21 cellular contexts compared by ENCODE assay signal in genomic region chr5:126927424-126927823, GRCh38.
"Had no signal": no experiment of that assay in that cellular context is flagged by ENCODE, and none has a peak within 500 bp of the region (broad histone marks: within the 10 kb centered on the region; RNA-seq: fewer than 3 reads in every experiment).

No MANE protein-coding gene starts in this region.

- ATAC-seq: activated CD4-positive, CD25-positive, alpha-beta regulatory T cell treated with anti-CD3 and anti-CD28 coated beads, Interleukin-2, amount 50 U/mL, for 24 hours; activated CD8-positive, alpha-beta memory T cell treated with anti-CD3 and anti-CD28 coated beads, Interleukin-2, amount 10 ng/mL, durations not matched to agents 7 days and 5 days had no signal

- H3K4me1 Mint-ChIP-seq: activated naive CD4-positive, alpha-beta T cell treated with anti-CD3 and anti-CD28 coated beads, Interleukin-2, amount 50 U/mL, for 24 hours had no signal

- H3K4me3 ChIP-seq: PC-9 had no signal

- H3K27ac Mint-ChIP-seq: activated CD8-positive, alpha-beta memory T cell treated with anti-CD3 and anti-CD28 coated beads, Interleukin-2, amount 10 ng/mL, durations not matched to agents 7 days and 5 days; activated naive CD4-positive, alpha-beta T cell treated with anti-CD3 and anti-CD28 coated beads, Interleukin-2, amount 50 U/mL, for 24 hours; activated T-cell treated with anti-CD3 and anti-CD28 coated beads, Interleukin-2, amount 50 U/mL, for 24 hours; activated T-helper 1 cell treated with anti-CD3 and anti-CD28 coated beads, Interleukin-12 subunit alpha, Interleukin-12 subunit beta, Interleukin-2, Interleukin-4 antibody, amounts not matched to agents 30 ng/mL and 10 ng/mL and 1 ng/mL, durations not matched to agents 14 hours and 24 hours and 36 hours; T-helper 1 cell treated with Interleukin-12 subunit alpha and Interleukin-12 subunit beta and Interleukin-4 antibody, amounts not matched to agents 30 μg/mL and 1 μg/mL, for 36 hours had no signal

- DNase-seq: activated CD4-positive, alpha-beta T cell treated with anti-CD3 and anti-CD28 coated beads for 48 hours; activated CD4-positive, alpha-beta T cell treated with anti-CD3 and anti-CD28 coated beads, Interleukin-2, amount 50 U/mL, for 48 hours; activated CD8-positive, alpha-beta memory T cell treated with anti-CD3 and anti-CD28 coated beads, Interleukin-2, amount 10 ng/mL, durations not matched to agents 7 days and 5 days; activated effector memory CD4-positive, alpha-beta T cell treated with Interleukin-2 at 50 U/mL for 16 hours; activated naive CD4-positive, alpha-beta T cell; activated T-cell treated with anti-CD3 and anti-CD28 coated beads, Interleukin-2, amount 50 U/mL, for 24 hours; amygdala; caudate nucleus; NCI-H1092; NCI-H1417; NCI-H1930; NCI-H345; NCI-H510A; PC-9; SHP77 treated with DMSO at 0.1 percent for 48 hours had no signal

- H3K9me3 Mint-ChIP-seq: activated naive CD4-positive, alpha-beta T cell treated with anti-CD3 and anti-CD28 coated beads, Interleukin-2, amount 50 U/mL, for 24 hours; activated T-cell treated with anti-CD3 and anti-CD28 coated beads, Interleukin-2, amount 50 U/mL, for 24 hours; activated T-helper 1 cell treated with anti-CD3 and anti-CD28 coated beads, Interleukin-12 subunit alpha, Interleukin-12 subunit beta, Interleukin-2, Interleukin-4 antibody, amounts not matched to agents 30 ng/mL and 10 ng/mL and 1 ng/mL, durations not matched to agents 14 hours and 24 hours and 36 hours; T-helper 1 cell treated with Interleukin-12 subunit alpha and Interleukin-12 subunit beta and Interleukin-4 antibody, amounts not matched to agents 30 μg/mL and 1 μg/mL, for 36 hours had no signal

- H3K36me3 Mint-ChIP-seq: activated CD8-positive, alpha-beta memory T cell treated with anti-CD3 and anti-CD28 coated beads, Interleukin-2, amount 10 ng/mL, durations not matched to agents 7 days and 5 days; activated naive CD4-positive, alpha-beta T cell treated with anti-CD3 and anti-CD28 coated beads, Interleukin-2, amount 50 U/mL, for 24 hours; brain had no signal

- H3K27me3 Mint-ChIP-seq: activated CD8-positive, alpha-beta memory T cell treated with anti-CD3 and anti-CD28 coated beads, Interleukin-2, amount 10 ng/mL, durations not matched to agents 7 days and 5 days; activated naive CD4-positive, alpha-beta T cell treated with anti-CD3 and anti-CD28 coated beads, Interleukin-2, amount 50 U/mL, for 24 hours; activated T-cell treated with anti-CD3 and anti-CD28 coated beads, Interleukin-2, amount 50 U/mL, for 24 hours had no signal

- H3K4me3 Mint-ChIP-seq: activated CD8-positive, alpha-beta memory T cell treated with anti-CD3 and anti-CD28 coated beads, Interleukin-2, amount 10 ng/mL, durations not matched to agents 7 days and 5 days; activated naive CD4-positive, alpha-beta T cell treated with anti-CD3 and anti-CD28 coated beads, Interleukin-2, amount 50 U/mL, for 24 hours; activated T-cell treated with anti-CD3 and anti-CD28 coated beads, Interleukin-2, amount 50 U/mL, for 24 hours; activated T-helper 1 cell treated with anti-CD3 and anti-CD28 coated beads, Interleukin-12 subunit alpha, Interleukin-12 subunit beta, Interleukin-2, Interleukin-4 antibody, amounts not matched to agents 30 ng/mL and 10 ng/mL and 1 ng/mL, durations not matched to agents 14 hours and 24 hours and 36 hours; brain; T-helper 1 cell treated with Interleukin-12 subunit alpha and Interleukin-12 subunit beta and Interleukin-4 antibody, amounts not matched to agents 30 μg/mL and 1 μg/mL, for 36 hours had no signal

- H3K27ac ChIP-seq: KMS-11, PC-9 had no signal
